26 cellular contexts compared by ENCODE assay signal in genomic region chr1:93503816-93504215, GRCh38.
"Had no signal": no experiment of that assay in that cellular context is flagged by ENCODE, and none has a peak within 500 bp of the region (broad histone marks: within the 10 kb centered on the region; RNA-seq: fewer than 3 reads in every experiment).

No MANE protein-coding gene starts in this region.

- H3K4me3 ChIP-seq: neural progenitor cell, ovary, psoas muscle, right lobe of liver, sigmoid colon, stomach, thoracic aorta, thyroid gland, tibial nerve, upper lobe of left lung, vagina had no signal

- H2AFZ ChIP-seq: neural progenitor cell, parathyroid adenoma had no signal

- H3K4me2 ChIP-seq: neural progenitor cell had no signal

- H3K27ac ChIP-seq: neural progenitor cell, ovary, parathyroid adenoma, psoas muscle, right lobe of liver, sigmoid colon, thoracic aorta, tibial nerve, vagina had no signal

- H3K9me3 ChIP-seq: ovary, psoas muscle, right lobe of liver, sigmoid colon, stomach, thoracic aorta, thyroid gland, tibial nerve, upper lobe of left lung, vagina had no signal

- ATAC-seq: psoas muscle; right cardiac atrium; right lobe of liver; stimulated activated effector memory CD8-positive, alpha-beta T cell treated with anti-CD3 and anti-CD28 coated beads, Interleukin-12 subunit alpha, Interleukin-12 subunit beta, amount 100 ng/mL, for 72 hours; stimulated activated naive B cell treated with anti-CD40 and anti-IgM and Interleukin-4, amounts not matched to agents 10 μg/mL and 1 μg/mL and 100 μg/mL, for 72 hours had no signal

- H3K27me3 ChIP-seq: neural progenitor cell, ovary, right lobe of liver, sigmoid colon, stomach, thyroid gland, tibial nerve, upper lobe of left lung, vagina had no signal

- DNase-seq: natural killer cell; occipital lobe; ovary; posterior cingulate gyrus; psoas muscle; right cardiac atrium; right lobe of liver; sigmoid colon; small intestine; stimulated activated CD4-positive, alpha-beta T cell treated with anti-CD3 and anti-CD28 coated beads, Interleukin-15, amount 100 ng/mL, for 24 hours; stimulated activated CD4-positive, alpha-beta T cell treated with anti-CD3 and anti-CD28 coated beads, Interleukin-2, amount 100 ng/mL, for 24 hours; stimulated activated CD4-positive, alpha-beta T cell treated with anti-CD3 and anti-CD28 coated beads, Interleukin-2, amount 100 ng/mL, for 48 hours; stimulated activated CD4-positive, alpha-beta T cell treated with anti-CD3 and anti-CD28 coated beads, Interleukin-4, amount 100 ng/mL, for 24 hours; stimulated activated naive B cell treated with anti-CD40 and anti-IgM and Interleukin-4, amounts not matched to agents 10 μg/mL and 1 μg/mL and 100 μg/mL, for 72 hours; stimulated activated naive CD4-positive, alpha-beta T cell treated with Interleukin-2 at 50 U/mL for 16 hours; stomach; thyroid gland; trophoblast cell; upper lobe of left lung had no signal

- H3K79me2 ChIP-seq: parathyroid adenoma had no signal

- H3K9ac ChIP-seq: neural progenitor cell, parathyroid adenoma had no signal

- H3K4me1 ChIP-seq: neural progenitor cell, psoas muscle, sigmoid colon, vagina had no signal

- H3K36me3 ChIP-seq: ovary, right lobe of liver, sigmoid colon, thoracic aorta, thyroid gland, vagina had no signal

- FAIRE-seq: small intestine, urothelium cell line had no signal
